ENCODE assay signal across 18 cellular contexts in the genomic region with DNA sequence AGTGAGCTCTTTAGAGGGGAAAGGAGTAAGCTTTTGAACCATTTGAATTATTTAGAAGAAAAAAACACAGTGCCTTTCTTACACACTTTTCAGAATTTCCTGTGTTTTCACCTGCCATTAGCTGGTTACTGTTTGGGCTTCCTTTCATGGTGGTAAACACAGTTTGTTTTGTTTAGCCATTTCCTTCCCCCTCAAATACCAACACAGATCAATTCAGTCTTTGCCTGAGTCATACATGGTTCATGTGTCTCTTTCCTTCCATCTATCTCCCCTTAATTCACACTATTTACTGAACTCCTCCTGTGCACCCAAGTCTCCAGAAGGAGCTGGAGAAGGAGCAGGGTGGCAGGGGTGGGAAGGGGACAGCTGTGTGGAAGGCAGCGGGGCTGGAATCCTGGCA. TPM values are rescaled to one million over a fixed set of nuclear protein-coding genes. Genes with fewer than 3 reads are reported as not detected.
DNase-seq lines count a peak whose midpoint lies in the region; ATAC-seq and TF ChIP-seq lines count a peak whose summit lies in the region.
"Had no signal": no experiment of that assay in that cellular context is flagged by ENCODE, and none has a peak within 500 bp of the region (broad histone marks: within the 10 kb centered on the region; RNA-seq: fewer than 3 reads in every experiment).

No MANE protein-coding gene starts in this region.

- H3K9me3 ChIP-seq in PC-3 (ENCODE audit: low read length) (no peaks in the 10 kb centered on the region), endodermal cell (ENCODE audit: control insufficient read depth, low read length) (no peaks in the 10 kb centered on the region)
- H3K9me3 ChIP-seq: HAP-1 had no signal

- peaks cover 88% of the 10 kb centered on the region for H3K4me1 ChIP-seq in GM23338 (ENCODE audit: insufficient read depth)
- peaks cover 31% of the 10 kb centered on the region for H3K4me1 ChIP-seq in PC-3 (ENCODE audit: insufficient read depth, low read length)
- H3K4me1 ChIP-seq in endodermal cell (ENCODE audit: control insufficient read depth, insufficient read depth, low read length), result peaks cover 37% of the 10 kb centered on the region

- H3K4me1 Mint-ChIP-seq in GM23338, result peaks cover 92% of the 10 kb centered on the region
- peaks cover 80% of the 10 kb centered on the region for H3K4me1 Mint-ChIP-seq in endodermal cell
- peaks cover 61% of the 10 kb centered on the region for H3K4me1 Mint-ChIP-seq in neural crest cell
- H3K4me1 Mint-ChIP-seq: B cell had no signal

- H3K36me3 ChIP-seq in GM23338 (ENCODE audit: insufficient read depth) (0 out of 2 replicates have a peak, but pooled peaks cover 4% of the 10 kb centered on the region), PC-3 (ENCODE audit: low read depth, low read length) (no peaks in the 10 kb centered on the region), endodermal cell (ENCODE audit: control insufficient read depth, insufficient read depth, low read length) (peaks cover 24% of the 10 kb centered on the region)
- H3K36me3 ChIP-seq: HAP-1 had no signal

- ATAC-seq in GM23338 (no peak), PC-3 (no peak), HG02870 (IDR thresholded peaks at IDR 0.05; ENCODE audit: unreplicated experiment) (no peak)
- ATAC-seq: K562 had no signal

- H3K4me3 Mint-ChIP-seq in GM23338 (peak overlapping the region; percentile 52; the same call in 2 of the 3 replicates), endodermal cell (no peak overlapping the region), neural crest cell (no peak overlapping the region)
- H3K4me3 Mint-ChIP-seq: B cell; CD4-positive, alpha-beta memory T cell had no signal

- H3K27me3 Mint-ChIP-seq in GM23338 (ENCODE audit: insufficient read depth, low read depth, poor library complexity) (peaks cover 12% of the 10 kb centered on the region), endodermal cell (ENCODE audit: insufficient read depth) (no peaks in the 10 kb centered on the region), neural crest cell (ENCODE audit: low read depth) (no peaks in the 10 kb centered on the region)

- DNase-seq in GM23338 (ENCODE audit: low spot score) (no peak), PC-3 (peak; percentile 25), endodermal cell (no peak), neural crest cell (ENCODE audit: low read depth, low spot score) (no peak), germinal center (ENCODE audit: low spot score) (no peak), NCI-H748 (lab: John Stamatoyannopoulos, UW; ENCODE audit: unreplicated experiment) (no peak), KG1 (lab: John Stamatoyannopoulos, UW) (no peak)
- DNase-seq: CD4-positive, alpha-beta memory T cell; DMS 273 treated with DMSO at 0.1 percent for 48 hours; NCI-H1048; NCI-H345; NCI-H526 treated with DMSO at 0.1 percent for 48 hours; PC-9 had no signal

- H3K9me3 Mint-ChIP-seq in GM23338 (no peaks in the 10 kb centered on the region), endodermal cell (no peaks in the 10 kb centered on the region), neural crest cell (no peaks in the 10 kb centered on the region)

- H3K9me2 ChIP-seq in GM23338 (ENCODE audit: insufficient read depth) (no peaks in the 10 kb centered on the region), PC-3 (replicated peaks; ENCODE audit: low read length) (no peaks in the 10 kb centered on the region)

- peak overlapping the region; percentile 86 for H3K27ac ChIP-seq in GM23338 (ENCODE audit: low read depth)
- H3K27ac ChIP-seq in PC-3 (ENCODE audit: low read length), result no peak overlapping the region
- no peak overlapping the region for H3K27ac ChIP-seq in endodermal cell (ENCODE audit: low read depth, low read length)
- H3K27ac ChIP-seq: PC-9 had no signal

- WGBS in endodermal cell (ENCODE audit: insufficient coverage in 1 of 2, insufficient read length in 1 of 2), 2 experiments, result 95% methylated on average over 1 of the region's 1 CpG; no CpG with 5 or more reads in 1 of the 2 experiments

- POLR2A ChIA-PET in PC-3 (lab: Charles Lee; ENCODE audit: unreplicated experiment), result no interaction called here

- peak overlapping the region; percentile 76 for H3K27ac Mint-ChIP-seq in GM23338
- H3K27ac Mint-ChIP-seq in endodermal cell, result peak overlapping the region; percentile 61
- peak overlapping the region; percentile 88 for H3K27ac Mint-ChIP-seq in neural crest cell (ENCODE audit: unreplicated experiment)
- H3K27ac Mint-ChIP-seq: B cell; CD4-positive, alpha-beta memory T cell had no signal

- no peak overlapping the region for H2AFZ ChIP-seq in GM23338
- no peak overlapping the region for H2AFZ ChIP-seq in PC-3 (ENCODE audit: low read length)
- H2AFZ ChIP-seq: PC-9 had no signal

- H3K9ac ChIP-seq in PC-3 (ENCODE audit: low read length) (no peak overlapping the region), endodermal cell (ENCODE audit: extremely low read depth, low read length, poor library complexity, severe bottlenecking) (no peak overlapping the region)

- H3K4me3 ChIP-seq in GM23338 (peak overlapping the region; percentile 21), PC-3 (ENCODE audit: low read length) (no peak overlapping the region), endodermal cell (ENCODE audit: low read length) (no peak overlapping the region)
- H3K4me3 ChIP-seq: HAP-1, K562, PC-9 had no signal

- H4K20me1 ChIP-seq in GM23338 (replicated peaks; ENCODE audit: insufficient read depth), result peaks cover 77% of the 10 kb centered on the region
- no peaks in the 10 kb centered on the region for H4K20me1 ChIP-seq in PC-3 (ENCODE audit: low read length)

- peak overlapping the region; percentile 78 for H3K4me2 ChIP-seq in GM23338
- H3K4me2 ChIP-seq in PC-3 (ENCODE audit: low read length), result no peak overlapping the region
- H3K4me2 ChIP-seq: PC-9 had no signal

- intact Hi-C loops in PC-3 (cut with micrococcal nuclease), result loop anchor here (5.0 kb wide), 2 partner anchors 46 to 69 kb away; a partner anchor contains a TSS

- CTCF ChIA-PET in PC-3 (lab: Charles Lee), result no interaction called here

- no TSS peak for BruUV-seq in PC-3 (replicated peaks; lab: Mats Ljungman, UMichigan)

- H3K79me2 ChIP-seq in GM23338 (replicated peaks; ENCODE audit: insufficient read depth) (peaks cover 100% of the 10 kb centered on the region), PC-3 (ENCODE audit: low read length) (no peaks in the 10 kb centered on the region)

- H3F3A ChIP-seq in GM23338 (replicated peaks; ENCODE audit: low read depth), result peaks cover 21% of the 10 kb centered on the region; the same call in 1 of the 2 replicates
- H3F3A ChIP-seq in PC-3 (ENCODE audit: low read length, unreplicated experiment), result no peaks in the 10 kb centered on the region

- TF ChIP-seq CTCF in GM23338 (conservative IDR thresholded peaks at IDR 0.05; ENCODE audit: low read depth in 2 of 2) (no peak), PC-3 (conservative IDR thresholded peaks at IDR 0.05; ENCODE audit: low read depth, low read length) (no peak), endodermal cell (conservative IDR thresholded peaks at IDR 0.05) (no peak), neural crest cell (conservative IDR thresholded peaks at IDR 0.05) (no peak)

- H3K36me3 Mint-ChIP-seq in GM23338 (ENCODE audit: low read depth) (peaks cover 32% of the 10 kb centered on the region), endodermal cell (ENCODE audit: low read depth) (peaks cover 23% of the 10 kb centered on the region), neural crest cell (ENCODE audit: low read depth) (peaks cover 9% of the 10 kb centered on the region)
- H3K36me3 Mint-ChIP-seq: CD4-positive, alpha-beta memory T cell had no signal

- H3K27me3 ChIP-seq in GM23338 (ENCODE audit: insufficient read depth) (no peaks in the 10 kb centered on the region), PC-3 (ENCODE audit: low read length) (no peaks in the 10 kb centered on the region), endodermal cell (ENCODE audit: control insufficient read depth, insufficient read depth, low read length, poor library complexity, severe bottlenecking) (no peaks in the 10 kb centered on the region)

TF ChIP-seq in GM23338, 12 proteins besides CTCF, POLR2A, EP300 and RAD21:
- TF ChIP-seq, protein P1, sequence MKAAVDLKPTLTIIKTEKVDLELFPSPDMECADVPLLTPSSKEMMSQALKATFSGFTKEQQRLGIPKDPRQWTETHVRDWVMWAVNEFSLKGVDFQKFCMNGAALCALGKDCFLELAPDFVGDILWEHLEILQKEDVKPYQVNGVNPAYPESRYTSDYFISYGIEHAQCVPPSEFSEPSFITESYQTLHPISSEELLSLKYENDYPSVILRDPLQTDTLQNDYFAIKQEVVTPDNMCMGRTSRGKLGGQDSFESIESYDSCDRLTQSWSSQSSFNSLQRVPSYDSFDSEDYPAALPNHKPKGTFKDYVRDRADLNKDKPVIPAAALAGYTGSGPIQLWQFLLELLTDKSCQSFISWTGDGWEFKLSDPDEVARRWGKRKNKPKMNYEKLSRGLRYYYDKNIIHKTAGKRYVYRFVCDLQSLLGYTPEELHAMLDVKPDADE (IDR thresholded peaks at IDR 0.05), result no peak
- no peak for TF ChIP-seq CREB1 (CRISPR knock-in tag; IDR thresholded peaks at IDR 0.05; ENCODE audit: low read depth)
- no peak for TF ChIP-seq EZH2phosphoT487 (IDR thresholded peaks at IDR 0.05; ENCODE audit: unreplicated experiment)
- no peak for TF ChIP-seq STAT1 (IDR thresholded peaks at IDR 0.05; ENCODE audit: unreplicated experiment)

RNA-seq across cellular contexts. Expression of a gene that starts 45.0 kb away (rescaled TPM):
- 42.4 and 47.3 TPM in 2 replicates for total RNA-seq in GM23338 (2014; rRNA removed; shearing (Covaris generic))
- polyA plus RNA-seq in GM23338 (2016; fragmentation: Nextera tagmentation; extraction: Ambion mirVana), result 101 and 113 TPM in 2 replicates
- total RNA-seq in PC-3 (2014; rRNA removed), result 1.8 and 2.8 TPM in 2 replicates
- total RNA-seq in endodermal cell, result 10 to 100 TPM; 71.9 to 73.3 TPM
- polyA plus RNA-seq in endodermal cell (2013, experiment 1 of 2), result 56.9 TPM
- 50.0 TPM for polyA plus RNA-seq in endodermal cell (2013, experiment 2 of 2)
- total RNA-seq in neural crest cell, result 40.3 and 41.8 TPM in 2 replicates
- total RNA-seq: CD4-positive, alpha-beta memory T cell; HT-29 had no signal

Comparison
In these comparisons a context has a peak if more than half of its experiments do, and no peak if none do; other contexts are left out.
1. RNA of a gene that starts 45.0 kb away (total RNA-seq): 71.9 to 73.3 TPM in endodermal cell, 42.4 to 47.3 TPM in GM23338 and 40.3 to 41.8 TPM in neural crest cell; 1.8 to 2.8 TPM in PC-3; every median in the first group is over 10 times any median in the second.
2. Peak in every context shown above with its lines, with median percentiles within 50 percentile points of each other: H3K27ac Mint-ChIP-seq.